Comparison of ENCODE assay signal across 16 cellular contexts in genomic region chr7:24025094-24025493, GRCh38.
DNase-seq lines count a peak whose midpoint lies in the region; ATAC-seq, FAIRE-seq and TF ChIP-seq lines count a peak whose summit lies in the region.
"Had no signal": no experiment of that assay in that cellular context is flagged by ENCODE, and none has a peak within 500 bp of the region (broad histone marks: within the 10 kb centered on the region; RNA-seq: fewer than 3 reads in every experiment).

No MANE protein-coding gene starts in this region.

- H3K36me3 Mint-ChIP-seq in neural progenitor cell (no peaks in the 10 kb centered on the region), type B pancreatic cell (no peaks in the 10 kb centered on the region)
- H3K36me3 Mint-ChIP-seq: CD4-positive, alpha-beta memory T cell had no signal

- H3K27ac Mint-ChIP-seq in neural progenitor cell, result peak overlapping the region; percentile 74
- no peak overlapping the region for H3K27ac Mint-ChIP-seq in type B pancreatic cell
- H3K27ac Mint-ChIP-seq: activated B cell treated with CpG ODN at 0.5 μM for 24 hours; CD4-positive, alpha-beta memory T cell had no signal

- no peaks in the 10 kb centered on the region for H3K36me3 ChIP-seq in neural progenitor cell
- H3K36me3 ChIP-seq in gastroesophageal sphincter, result no peaks in the 10 kb centered on the region
- no peaks in the 10 kb centered on the region for H3K36me3 ChIP-seq in esophagus squamous epithelium
- H3K36me3 ChIP-seq: lower lobe of right lung, thoracic aorta had no signal

- H3K79me2 ChIP-seq in neural progenitor cell (ENCODE audit: low read depth), result no peaks in the 10 kb centered on the region

- no peaks in the 10 kb centered on the region for H3K27me3 ChIP-seq in neural progenitor cell
- no peaks in the 10 kb centered on the region for H3K27me3 ChIP-seq in gastroesophageal sphincter
- no peaks in the 10 kb centered on the region for H3K27me3 ChIP-seq in esophagus squamous epithelium

- FAIRE-seq in HTR-8/SVneo (lab: Jason Lieb, UNC), result no peak

- in situ Hi-C loops in astrocyte of the spinal cord (cut with HindIII; ENCODE audit: low sequenced_read_pairs), result no loop called here

- TF ChIP-seq CTCF in astrocyte of the spinal cord (IDR thresholded peaks at IDR 0.05; ENCODE audit: low read depth, low read length) (no peak), neural progenitor cell (IDR thresholded peaks at IDR 0.05) (no peak), gastroesophageal sphincter (IDR thresholded peaks at IDR 0.05) (no peak), type B pancreatic cell (conservative IDR thresholded peaks at IDR 0.05) (no peak), esophagus squamous epithelium (IDR thresholded peaks at IDR 0.05) (no peak)

- TF ChIP-seq POLR2A in gastroesophageal sphincter (IDR thresholded peaks at IDR 0.05), result no peak
- TF ChIP-seq POLR2A in esophagus squamous epithelium (IDR thresholded peaks at IDR 0.05), result no peak

- H3K9me3 Mint-ChIP-seq in neural progenitor cell, result no peaks in the 10 kb centered on the region
- no peaks in the 10 kb centered on the region for H3K9me3 Mint-ChIP-seq in type B pancreatic cell
- H3K9me3 Mint-ChIP-seq: activated B cell treated with CpG ODN at 0.5 μM for 24 hours; CD4-positive, alpha-beta memory T cell had no signal

- intact Hi-C loops in esophagus squamous epithelium (cut with DNase I), result no loop called here

- H3K27me3 Mint-ChIP-seq in neural progenitor cell (ENCODE audit: insufficient read depth, low read depth), result peaks cover 4% of the 10 kb centered on the region
- peaks cover 3% of the 10 kb centered on the region for H3K27me3 Mint-ChIP-seq in type B pancreatic cell

- 19 to 28% methylated on average over 2 of the region's 2 CpGs for WGBS in gastroesophageal sphincter (ENCODE audit: low coverage in 1 of 2), 2 donors
- WGBS in esophagus squamous epithelium, 2 donors, result 15 to 33% methylated on average over 2 of the region's 2 CpGs

- ATAC-seq in gastroesophageal sphincter, result no peak
- ATAC-seq in GM21423 (IDR thresholded peaks at IDR 0.05; ENCODE audit: unreplicated experiment), result no peak
- ATAC-seq: lower lobe of right lung, psoas muscle had no signal

- H3K4me3 ChIP-seq in astrocyte of the spinal cord (ENCODE audit: low read depth, low read length), result no peak overlapping the region
- H3K4me3 ChIP-seq in neural progenitor cell, result no peak overlapping the region
- H3K4me3 ChIP-seq in gastroesophageal sphincter, result no peak overlapping the region
- no peak overlapping the region for H3K4me3 ChIP-seq in esophagus squamous epithelium
- H3K4me3 ChIP-seq: lower lobe of right lung, psoas muscle, thoracic aorta had no signal

- H3F3A ChIP-seq in neural progenitor cell (ENCODE audit: low read depth), result no peaks in the 10 kb centered on the region

- peak overlapping the region; percentile 39 for H2AFZ ChIP-seq in neural progenitor cell (replicated peaks)

- no peaks in the 10 kb centered on the region for H4K20me1 ChIP-seq in neural progenitor cell (ENCODE audit: low read depth)

- no peak overlapping the region for H3K9ac ChIP-seq in neural progenitor cell

- DNase-seq in GM04504 (ENCODE audit: low read depth), result peak; percentile 6
- DNase-seq in HTR-8/SVneo (ENCODE audit: insufficient read length, low spot score), result peak; percentile 22
- peak; percentile 61 for DNase-seq in astrocyte of the spinal cord (ENCODE audit: low read depth, low spot score)
- peak; percentile 9 for DNase-seq in neural progenitor cell (ENCODE audit: low spot score)
- no peak for DNase-seq in type B pancreatic cell (ENCODE audit: extremely low spot score, unreplicated experiment)
- DNase-seq in esophagus squamous epithelium (lab: John Stamatoyannopoulos, UW), result no peak
- DNase-seq: activated B cell treated with CpG ODN at 0.5 μM for 24 hours; activated T-cell treated with anti-CD3 and anti-CD28 coated beads, Interleukin-2, amount 50 U/mL, for 48 hours; CD4-positive, alpha-beta memory T cell; lower lobe of right lung; NCI-H345; psoas muscle; Right ventricle myocardium superior had no signal

- H3K4me2 ChIP-seq in neural progenitor cell, result peak overlapping the region; percentile 11

- H3K4me1 Mint-ChIP-seq in neural progenitor cell (peaks cover 15% of the 10 kb centered on the region), type B pancreatic cell (ENCODE audit: unreplicated experiment) (peaks cover 9% of the 10 kb centered on the region)
- H3K4me1 Mint-ChIP-seq: activated B cell treated with CpG ODN at 0.5 μM for 24 hours; CD4-positive, alpha-beta memory T cell had no signal

- H3K4me3 Mint-ChIP-seq in neural progenitor cell (no peak overlapping the region), type B pancreatic cell (no peak overlapping the region)
- H3K4me3 Mint-ChIP-seq: activated B cell treated with CpG ODN at 0.5 μM for 24 hours; CD4-positive, alpha-beta memory T cell had no signal

- H3K4me1 ChIP-seq in neural progenitor cell, result peaks cover 13% of the 10 kb centered on the region
- H3K4me1 ChIP-seq in gastroesophageal sphincter, result no peaks in the 10 kb centered on the region
- H3K4me1 ChIP-seq in esophagus squamous epithelium, result no peaks in the 10 kb centered on the region
- H3K4me1 ChIP-seq: lower lobe of right lung, psoas muscle had no signal

- TF ChIP-seq EP300 in gastroesophageal sphincter (IDR thresholded peaks at IDR 0.05), result no peak

- H3K27ac ChIP-seq in neural progenitor cell, result no peak overlapping the region
- no peak overlapping the region for H3K27ac ChIP-seq in gastroesophageal sphincter
- no peak overlapping the region for H3K27ac ChIP-seq in esophagus squamous epithelium
- H3K27ac ChIP-seq: lower lobe of right lung, psoas muscle, thoracic aorta had no signal

- H3K9me3 ChIP-seq in neural progenitor cell (ENCODE audit: low read depth) (no peaks in the 10 kb centered on the region), gastroesophageal sphincter (no peaks in the 10 kb centered on the region), esophagus squamous epithelium (no peaks in the 10 kb centered on the region)
- H3K9me3 ChIP-seq: lower lobe of right lung, psoas muscle, thoracic aorta had no signal

Comparison
In these comparisons a context has a peak if more than half of its experiments do, and no peak if none do; other contexts are left out.
1. DNase-seq: peak in GM04504 (single experiment), HTR-8/SVneo (single experiment), astrocyte of the spinal cord (single experiment) and neural progenitor cell (single experiment); none in type B pancreatic cell (single experiment) and esophagus squamous epithelium (single experiment).